Comparison of ENCODE assay signal across 7 cellular contexts in genomic region chr9:20186231-20186630, GRCh38.
"Had no signal": no experiment of that assay in that cellular context is flagged by ENCODE, and none has a peak within 500 bp of the region (broad histone marks: within the 10 kb centered on the region; RNA-seq: fewer than 3 reads in every experiment).

No MANE protein-coding gene starts in this region.

- H3K4me3 Mint-ChIP-seq: GM23338, H9, IgD-negative memory B cell had no signal

- DNase-seq: H9, HCEC 1CT, KBM-7 had no signal

- H3K4me3 ChIP-seq: GM23338 had no signal

- H3K27me3 Mint-ChIP-seq: IgD-negative memory B cell had no signal

- H3K27ac Mint-ChIP-seq: GM23338, H9, IgD-negative memory B cell had no signal

- H3K27ac ChIP-seq: HL-60 had no signal

- ATAC-seq: GM23338, HepG2 had no signal
